8 cellular contexts compared by ENCODE assay signal in genomic region chr2:75192496-75192895, GRCh38. TPM values are rescaled to one million over a fixed set of nuclear protein-coding genes. Genes with fewer than 3 reads are reported as not detected.
"Had no signal": no experiment of that assay in that cellular context is flagged by ENCODE, and none has a peak within 500 bp of the region (broad histone marks: within the 10 kb centered on the region; RNA-seq: fewer than 3 reads in every experiment).

No MANE protein-coding gene starts in this region.

- H3K9me3 ChIP-seq: HAP-1 had no signal

- DNase-seq: GM23248, GOT3, H7, IMR-90, KG1 had no signal

- H3K4me1 ChIP-seq: HAP-1 had no signal

- H3K27ac ChIP-seq: GM23248 had no signal

- H3K4me3 ChIP-seq: GM23248, HAP-1, K562 had no signal

- H3K36me3 ChIP-seq: HAP-1 had no signal

RNA-seq across cellular contexts. Expression of gene TACR1, which starts 6.8 kb away (rescaled TPM):
- total RNA-seq: HT-29, K562 had no signal
